Comparison of ENCODE assay signal across 19 cellular contexts in genomic region chr20:294602-295001, GRCh38. TPM values are rescaled to one million over a fixed set of nuclear protein-coding genes. Genes with fewer than 3 reads are reported as not detected.
DNase-seq lines count a peak whose midpoint lies in the region; ATAC-seq, FAIRE-seq and TF ChIP-seq lines count a peak whose summit lies in the region.
"Had no signal": no experiment of that assay in that cellular context is flagged by ENCODE, and none has a peak within 500 bp of the region (broad histone marks: within the 10 kb centered on the region; RNA-seq: fewer than 3 reads in every experiment).

No MANE protein-coding gene starts in this region.

- in situ Hi-C loops in HepG2 (cut with HindIII; ENCODE audit: extremely low pct_ligation_motif_present, low pct_unique_long_range_greater_than_20kb), result no loop called here

- H3K9ac ChIP-seq in HepG2 (ENCODE audit: insufficient read depth, low read depth, low read length), result no peak overlapping the region
- no peak overlapping the region for H3K9ac ChIP-seq in neuronal stem cell (ENCODE audit: low read depth, low read length, poor library complexity)
- H3K9ac ChIP-seq in mesendoderm (ENCODE audit: low read length), result no peak overlapping the region

- CTCF ChIA-PET in HepG2 (lab: Yijun Ruan, JAX; ENCODE audit: low intra/inter-chr PET ratio, low total read pairs), result no interaction called here

- FAIRE-seq in HepG2 (lab: Jason Lieb, UNC), result no peak
- FAIRE-seq: HTR-8/SVneo had no signal

- H3K27me3 ChIP-seq in HepG2 (ENCODE audit: control insufficient read depth in 1 of 2, insufficient read depth in 2 of 2, low read length in 2 of 2), result peaks cover 2 to 31% of the 10 kb centered on the region in 2 experiments; a peak in 4 of 5 replicates
- no peaks in the 10 kb centered on the region for H3K27me3 ChIP-seq in right lobe of liver
- no peaks in the 10 kb centered on the region for H3K27me3 ChIP-seq in neuronal stem cell (ENCODE audit: control insufficient read depth in 3 of 3, insufficient read depth in 3 of 3, low read depth in 1 of 3, low read length in 3 of 3)
- H3K27me3 ChIP-seq in mesendoderm (ENCODE audit: insufficient read depth, low read length, poor library complexity), result no peaks in the 10 kb centered on the region

- peak overlapping the region; percentile 56 for H4K91ac ChIP-seq in neuronal stem cell (ENCODE audit: low read depth, low read length, poor library complexity)

- H2AFZ ChIP-seq in HepG2 (ENCODE audit: low read length), result no peak overlapping the region
- no peak overlapping the region for H2AFZ ChIP-seq in neuronal stem cell (ENCODE audit: low read length)

- H3K23ac ChIP-seq in neuronal stem cell (ENCODE audit: low read depth, low read length, poor library complexity) (no peak overlapping the region), mesendoderm (ENCODE audit: low read length) (no peak overlapping the region)

- H3K79me1 ChIP-seq in neuronal stem cell (ENCODE audit: low read depth, low read length) (no peaks in the 10 kb centered on the region), mesendoderm (ENCODE audit: low read length) (peaks cover 7% of the 10 kb centered on the region)

- H4K20me1 ChIP-seq in HepG2 (ENCODE audit: insufficient read depth, low read length), result peaks cover 11% of the 10 kb centered on the region

- H2BK5ac ChIP-seq in neuronal stem cell (ENCODE audit: low read length) (no peak overlapping the region), mesendoderm (ENCODE audit: low read length) (no peak overlapping the region)

- 38% methylated on average over 5 of the region's 5 CpGs for WGBS in HepG2 (ENCODE audit: low lambda C conversion rate)
- WGBS in right lobe of liver (ENCODE audit: insufficient coverage, low coverage, low lambda C conversion rate, missing lambda C conversion rate), result 93% methylated on average over 4 of the region's 5 CpGs
- no CpG with 5 or more reads among the region's 5 CpGs for WGBS in neuronal stem cell (ENCODE audit: extremely low coverage in 2 of 2, insufficient read length in 2 of 2, insufficient replicate concordance in 1 of 2), 2 donors
- no CpG with 5 or more reads among the region's 5 CpGs for WGBS in mesendoderm (ENCODE audit: extremely low coverage, insufficient coverage, low lambda C conversion rate)

- H2BK15ac ChIP-seq in neuronal stem cell (ENCODE audit: low read length) (peak overlapping the region; percentile 3), mesendoderm (replicated peaks; ENCODE audit: low read depth) (no peak overlapping the region)

- H2AK5ac ChIP-seq in neuronal stem cell (ENCODE audit: low read depth, low read length) (peak overlapping the region; percentile 2), mesendoderm (ENCODE audit: low read length) (no peak overlapping the region)

- H3K9me3 ChIP-seq in HepG2 (ENCODE audit: low read length) (no peaks in the 10 kb centered on the region), right lobe of liver (no peaks in the 10 kb centered on the region), neuronal stem cell (replicated peaks in 1 of 2; ENCODE audit: control insufficient read depth in 2 of 2, insufficient read depth in 1 of 2, low read depth in 1 of 2, low read length in 2 of 2) (peaks cover 0 to 1% of the 10 kb centered on the region in 2 donors)
- H3K9me3 ChIP-seq: Caco-2 had no signal

- no peak overlapping the region for H4K8ac ChIP-seq in neuronal stem cell (ENCODE audit: low read depth, low read length)
- no peak overlapping the region for H4K8ac ChIP-seq in mesendoderm (ENCODE audit: low read depth, low read length)

- H3K36me3 ChIP-seq in HepG2 (replicated peaks in 1 of 2; ENCODE audit: control insufficient read depth in 1 of 2, insufficient read depth in 2 of 2, low read length in 2 of 2) (no peaks in the 10 kb centered on the region), right lobe of liver (no peaks in the 10 kb centered on the region), neuronal stem cell (replicated peaks in 1 of 2; ENCODE audit: control insufficient read depth in 2 of 2, insufficient read depth in 2 of 2, low read length in 2 of 2) (peaks cover 0 to 6% of the 10 kb centered on the region in 2 donors), mesendoderm (ENCODE audit: control insufficient read depth, insufficient read depth, low read length) (no peaks in the 10 kb centered on the region)

- DNase-seq in HepG2 (ENCODE audit: low spot score), result no peak
- DNase-seq in right lobe of liver, result no peak
- peak; percentile 71 for DNase-seq in left kidney (ENCODE audit: low read depth, low spot score)
- DNase-seq in neuronal stem cell (ENCODE audit: low spot score), result no peak
- DNase-seq in mesendoderm, result no peak
- no peak for DNase-seq in stimulated activated CD4-positive, alpha-beta T cell treated with anti-CD3 and anti-CD28 coated beads, Interleukin-4, amount 100 ng/mL, for 1 hour
- DNase-seq in NCI-H1105 (lab: John Stamatoyannopoulos, UW), result no peak
- DNase-seq: Caco-2; CD8-positive, alpha-beta memory T cell; DND-41; GF-D8; HCEC 1CT; HFFc6 had no signal

- TF ChIP-seq RAD21 in HepG2 (CRISPR knock-in tag; IDR thresholded peaks at IDR 0.05), result no peak

- H3K4me3 ChIP-seq in HepG2 (replicated peaks in 1 of 3; ENCODE audit: insufficient read depth in 1 of 3, low read depth in 2 of 3, low read length in 3 of 3) (no peak overlapping the region), right lobe of liver (no peak overlapping the region), neuronal stem cell (ENCODE audit: low read length in 2 of 2) (no peak overlapping the region), mesendoderm (ENCODE audit: low read length) (no peak overlapping the region)

- TF ChIP-seq POLR2A in HepG2 (IDR thresholded peaks at IDR 0.05; ENCODE audit: insufficient read depth in 1 of 2, low read depth in 2 of 2, low read length in 2 of 2) (no peak), right lobe of liver (IDR thresholded peaks at IDR 0.05) (no peak)

- no peak overlapping the region for H2BK120ac ChIP-seq in neuronal stem cell (ENCODE audit: low read depth, low read length)
- no peak overlapping the region for H2BK120ac ChIP-seq in mesendoderm (ENCODE audit: low read depth, low read length)

- TF ChIP-seq EP300 in HepG2 (IDR thresholded peaks at IDR 0.05; ENCODE audit: low read depth in 2 of 2, low read length in 2 of 2) (no peak), HepG2 (CRISPR knock-in tag; IDR thresholded peaks at IDR 0.05; ENCODE audit: borderline replicate concordance) (no peak)

- H3K4me1 ChIP-seq in HepG2 (ENCODE audit: insufficient read depth, low read length), result peaks cover 38% of the 10 kb centered on the region
- peaks cover 0 to 21% (median 4%) of the 10 kb centered on the region in 4 donors for H3K4me1 ChIP-seq in right lobe of liver
- H3K4me1 ChIP-seq in neuronal stem cell (ENCODE audit: control insufficient read depth in 2 of 2, insufficient read depth in 1 of 2, low read depth in 1 of 2, low read length in 2 of 2), result peaks cover 9 to 12% of the 10 kb centered on the region in 2 donors
- H3K4me1 ChIP-seq in mesendoderm (ENCODE audit: control insufficient read depth, low read depth, low read length), result peaks cover 12% of the 10 kb centered on the region

- no peak overlapping the region for H2BK12ac ChIP-seq in neuronal stem cell (ENCODE audit: low read length)

- H3K27ac ChIP-seq in HepG2 (ENCODE audit: extremely low read length, insufficient read depth, low read length) (no peak overlapping the region), right lobe of liver (no peak overlapping the region), neuronal stem cell (replicated peaks; ENCODE audit: low read length) (no peak overlapping the region), mesendoderm (ENCODE audit: low read depth, low read length) (no peak overlapping the region)
- H3K27ac ChIP-seq: 22Rv1 had no signal

- POLR2A ChIA-PET in HepG2 (lab: Yijun Ruan, JAX), result no interaction called here

- H4K5ac ChIP-seq in mesendoderm (ENCODE audit: low read length), result no peak overlapping the region

- H3K18ac ChIP-seq in neuronal stem cell (ENCODE audit: low read length), result peak overlapping the region; percentile 49
- no peak overlapping the region for H3K18ac ChIP-seq in mesendoderm (ENCODE audit: low read length)

- no TSS peak for BruUV-seq in HepG2 (replicated peaks; lab: Mats Ljungman, UMichigan)

- intact Hi-C loops in HepG2 (cut with micrococcal nuclease; ENCODE audit: unreplicated experiment) (no loop called here), right lobe of liver (cut with DNase I) (no loop called here)

- no peak overlapping the region for H3K56ac ChIP-seq in mesendoderm (ENCODE audit: low read length)

- H3K79me2 ChIP-seq in HepG2 (ENCODE audit: insufficient read depth, low read length) (peaks cover 30% of the 10 kb centered on the region), mesendoderm (ENCODE audit: control insufficient read depth, insufficient read depth, low read length) (peaks cover 16% of the 10 kb centered on the region)

- ATAC-seq in HepG2 (no peak), right lobe of liver (no peak)

- no peak overlapping the region for H3K4ac ChIP-seq in neuronal stem cell (ENCODE audit: low read length)
- no peak overlapping the region for H3K4ac ChIP-seq in mesendoderm (ENCODE audit: low read depth, low read length)

- no peak overlapping the region for H3K14ac ChIP-seq in neuronal stem cell (ENCODE audit: low read length)

- TF ChIP-seq CTCF in HepG2 (CRISPR knock-in tag; IDR thresholded peaks at IDR 0.05) (no peak), right lobe of liver (IDR thresholded peaks at IDR 0.05) (no peak)

- H3K4me2 ChIP-seq in HepG2 (ENCODE audit: low read depth, low read length), result no peak overlapping the region
- no peak overlapping the region for H3K4me2 ChIP-seq in neuronal stem cell (ENCODE audit: insufficient read depth, low read length, poor library complexity, severe bottlenecking)
- no peak overlapping the region for H3K4me2 ChIP-seq in mesendoderm (ENCODE audit: low read length)

RNA-seq across cellular contexts. Expression of gene ZCCHC3, which starts 2.8 kb away (rescaled TPM):
- total RNA-seq in HepG2 (2016; rRNA removed; fragmentation: Illumina TruSeq; extraction: Trizol), result 56.2 and 63.0 TPM in 2 replicates
- 12.1 and 12.3 TPM in 2 replicates for total RNA-seq in HepG2 (2016; cell fraction: cytosol; rRNA removed; fragmentation: Illumina TruSeq; extraction: Trizol; ENCODE audit: low read depth)
- total RNA-seq in HepG2 (2016; cell fraction: insoluble cytoplasmic fraction; rRNA removed; fragmentation: Illumina TruSeq; extraction: Trizol), result 49.2 and 64.0 TPM in 2 replicates
- total RNA-seq in HepG2 (2016; cell fraction: membrane; rRNA removed; fragmentation: Illumina TruSeq; extraction: Trizol), result 45.3 and 47.4 TPM in 2 replicates
- total RNA-seq in HepG2 (2016; cell fraction: nucleus; rRNA removed; fragmentation: Illumina TruSeq; extraction: Trizol), result 28.6 and 30.4 TPM in 2 replicates
- 43.8 and 46.6 TPM in 2 replicates for polyA plus RNA-seq in HepG2 (2011; rRNA removed)
- 44.4 and 45.0 TPM in 2 replicates for polyA plus RNA-seq in HepG2 (2011; cell fraction: cytosol; rRNA removed)
- polyA plus RNA-seq in HepG2 (2011; cell fraction: nucleus; rRNA removed), result 21.2 and 22.1 TPM in 2 replicates
- 37.3 and 43.5 TPM in 2 replicates for polyA plus RNA-seq in HepG2 (2012)
- polyA plus RNA-seq in HepG2 (2016; cell fraction: cytosol; fragmentation: Illumina TruSeq; extraction: Trizol; ENCODE audit: low read depth), result 8.1 and 9.0 TPM in 2 replicates
- polyA plus RNA-seq in HepG2 (2016; cell fraction: insoluble cytoplasmic fraction; fragmentation: Illumina TruSeq; extraction: Trizol; ENCODE audit: low read depth), result 75.7 and 81.5 TPM in 2 replicates
- 37.6 and 38.3 TPM in 2 replicates for polyA plus RNA-seq in HepG2 (2016; cell fraction: membrane; fragmentation: Illumina TruSeq; extraction: Trizol; ENCODE audit: low read depth)
- polyA plus RNA-seq in HepG2 (2016; cell fraction: nucleus; fragmentation: Illumina TruSeq; extraction: Trizol; ENCODE audit: insufficient read depth, low read depth), result 57.9 and 60.5 TPM in 2 replicates
- polyA minus RNA-seq in HepG2 (2011; rRNA and poly(A)+ RNA removed; ENCODE audit: low replicate concordance), result 9.3 and 53.1 TPM in 2 replicates
- 31.3 and 34.6 TPM in 2 replicates for polyA minus RNA-seq in HepG2 (2011; cell fraction: cytosol; rRNA and poly(A)+ RNA removed)
- 16.1 and 17.3 TPM in 2 replicates for polyA minus RNA-seq in HepG2 (2011; cell fraction: nucleus; rRNA and poly(A)+ RNA removed)
- total RNA-seq in right lobe of liver, result 1 to 10 TPM; 4.2 to 7.5 (median 5.9) TPM
- 40.2 TPM for polyA plus RNA-seq in neuronal stem cell (2013, experiment 1 of 2)
- polyA plus RNA-seq in neuronal stem cell (2013, experiment 2 of 2), result 40.1 TPM
- polyA plus RNA-seq in mesendoderm (2013, experiment 1 of 2), result 26.5 TPM
- polyA plus RNA-seq in mesendoderm (2013, experiment 2 of 2), result 26.9 TPM

RNA-seq across cellular contexts. Expression of gene C20orf96, which starts 4.1 kb away (rescaled TPM):
- total RNA-seq in HepG2 (2016; rRNA removed; fragmentation: Illumina TruSeq; extraction: Trizol) (3.8 and 4.7 TPM in 2 replicates), right lobe of liver (1 to 10 TPM in 4 of 6 experiments, under 1 TPM in 2; 0.62 to 2.5 (median 1.8) TPM)
- 0.51 and 1.3 TPM in 2 replicates for total RNA-seq in HepG2 (2016; cell fraction: cytosol; rRNA removed; fragmentation: Illumina TruSeq; extraction: Trizol; ENCODE audit: low read depth)
- total RNA-seq in HepG2 (2016; cell fraction: insoluble cytoplasmic fraction; rRNA removed; fragmentation: Illumina TruSeq; extraction: Trizol), result 3.1 and 5.0 TPM in 2 replicates
- total RNA-seq in HepG2 (2016; cell fraction: membrane; rRNA removed; fragmentation: Illumina TruSeq; extraction: Trizol), result 2.0 and 2.7 TPM in 2 replicates
- total RNA-seq in HepG2 (2016; cell fraction: nucleus; rRNA removed; fragmentation: Illumina TruSeq; extraction: Trizol), result 9.9 and 10.7 TPM in 2 replicates
- polyA plus RNA-seq in HepG2 (2011; rRNA removed), result 18.2 and 20.6 TPM in 2 replicates
- 10.7 and 11.6 TPM in 2 replicates for polyA plus RNA-seq in HepG2 (2011; cell fraction: cytosol; rRNA removed)
- polyA plus RNA-seq in HepG2 (2011; cell fraction: nucleus; rRNA removed), result 25.9 and 27.9 TPM in 2 replicates
- 17.5 and 20.7 TPM in 2 replicates for polyA plus RNA-seq in HepG2 (2012)
- polyA plus RNA-seq in HepG2 (2016; cell fraction: cytosol; fragmentation: Illumina TruSeq; extraction: Trizol; ENCODE audit: low read depth), result 4.3 and 5.1 TPM in 2 replicates
- 13.8 and 15.5 TPM in 2 replicates for polyA plus RNA-seq in HepG2 (2016; cell fraction: insoluble cytoplasmic fraction; fragmentation: Illumina TruSeq; extraction: Trizol; ENCODE audit: low read depth)
- 7.8 and 8.1 TPM in 2 replicates for polyA plus RNA-seq in HepG2 (2016; cell fraction: membrane; fragmentation: Illumina TruSeq; extraction: Trizol; ENCODE audit: low read depth)
- 37.7 and 37.8 TPM in 2 replicates for polyA plus RNA-seq in HepG2 (2016; cell fraction: nucleus; fragmentation: Illumina TruSeq; extraction: Trizol; ENCODE audit: insufficient read depth, low read depth)
- polyA minus RNA-seq in HepG2 (2011; rRNA and poly(A)+ RNA removed; ENCODE audit: low replicate concordance), result 1.7 and 6.2 TPM in 2 replicates
- 2.8 and 3.7 TPM in 2 replicates for polyA minus RNA-seq in HepG2 (2011; cell fraction: cytosol; rRNA and poly(A)+ RNA removed)
- polyA minus RNA-seq in HepG2 (2011; cell fraction: nucleus; rRNA and poly(A)+ RNA removed), result 16.1 and 18.5 TPM in 2 replicates
- 23.9 TPM for polyA plus RNA-seq in neuronal stem cell (2013, experiment 1 of 2)
- 23.8 TPM for polyA plus RNA-seq in neuronal stem cell (2013, experiment 2 of 2)
- polyA plus RNA-seq in mesendoderm (2013, experiment 1 of 2), result 8.2 TPM
- polyA plus RNA-seq in mesendoderm (2013, experiment 2 of 2), result 8.2 TPM

RNA-seq across cellular contexts. Expression of gene SOX12, which starts 30.8 kb away (rescaled TPM):
- total RNA-seq in HepG2 (2016; rRNA removed; fragmentation: Illumina TruSeq; extraction: Trizol) (12.1 and 18.7 TPM in 2 replicates), right lobe of liver (1 to 10 TPM; 3.6 to 6.4 (median 4.6) TPM)
- 5.2 and 6.4 TPM in 2 replicates for total RNA-seq in HepG2 (2016; cell fraction: cytosol; rRNA removed; fragmentation: Illumina TruSeq; extraction: Trizol; ENCODE audit: low read depth)
- 10.8 and 18.0 TPM in 2 replicates for total RNA-seq in HepG2 (2016; cell fraction: insoluble cytoplasmic fraction; rRNA removed; fragmentation: Illumina TruSeq; extraction: Trizol)
- 19.3 and 22.7 TPM in 2 replicates for total RNA-seq in HepG2 (2016; cell fraction: membrane; rRNA removed; fragmentation: Illumina TruSeq; extraction: Trizol)
- 14.7 and 17.3 TPM in 2 replicates for total RNA-seq in HepG2 (2016; cell fraction: nucleus; rRNA removed; fragmentation: Illumina TruSeq; extraction: Trizol)
- 10.0 and 11.5 TPM in 2 replicates for polyA plus RNA-seq in HepG2 (2011; rRNA removed)
- polyA plus RNA-seq in HepG2 (2011; cell fraction: cytosol; rRNA removed), result 5.9 and 7.7 TPM in 2 replicates
- polyA plus RNA-seq in HepG2 (2011; cell fraction: nucleus; rRNA removed), result 33.8 and 40.6 TPM in 2 replicates
- polyA plus RNA-seq in HepG2 (2012), result 33.1 and 35.1 TPM in 2 replicates
- 9.1 and 11.5 TPM in 2 replicates for polyA plus RNA-seq in HepG2 (2016; cell fraction: cytosol; fragmentation: Illumina TruSeq; extraction: Trizol; ENCODE audit: low read depth)
- 37.4 and 47.0 TPM in 2 replicates for polyA plus RNA-seq in HepG2 (2016; cell fraction: insoluble cytoplasmic fraction; fragmentation: Illumina TruSeq; extraction: Trizol; ENCODE audit: low read depth)
- 35.3 and 38.7 TPM in 2 replicates for polyA plus RNA-seq in HepG2 (2016; cell fraction: membrane; fragmentation: Illumina TruSeq; extraction: Trizol; ENCODE audit: low read depth)
- 63.1 and 67.8 TPM in 2 replicates for polyA plus RNA-seq in HepG2 (2016; cell fraction: nucleus; fragmentation: Illumina TruSeq; extraction: Trizol; ENCODE audit: insufficient read depth, low read depth)
- 2.4 and 12.0 TPM in 2 replicates for polyA minus RNA-seq in HepG2 (2011; rRNA and poly(A)+ RNA removed; ENCODE audit: low replicate concordance)
- polyA minus RNA-seq in HepG2 (2011; cell fraction: cytosol; rRNA and poly(A)+ RNA removed), result 11.2 and 12.0 TPM in 2 replicates
- 9.6 and 12.7 TPM in 2 replicates for polyA minus RNA-seq in HepG2 (2011; cell fraction: nucleus; rRNA and poly(A)+ RNA removed)
- polyA plus RNA-seq in neuronal stem cell (2013, experiment 1 of 2), result 52.4 TPM
- polyA plus RNA-seq in neuronal stem cell (2013, experiment 2 of 2), result 51.5 TPM
- polyA plus RNA-seq in mesendoderm (2013, experiment 1 of 2), result 15.5 TPM
- 15.5 TPM for polyA plus RNA-seq in mesendoderm (2013, experiment 2 of 2)

RNA-seq across cellular contexts. Expression of gene DEFB132, which starts 37.1 kb away (rescaled TPM):
- total RNA-seq in HepG2 (2016; rRNA removed; fragmentation: Illumina TruSeq; extraction: Trizol), result not detected in 2 replicates
- total RNA-seq in HepG2 (2016; cell fraction: cytosol; rRNA removed; fragmentation: Illumina TruSeq; extraction: Trizol; ENCODE audit: low read depth), result not detected in 2 replicates
- not detected in 2 replicates for total RNA-seq in HepG2 (2016; cell fraction: insoluble cytoplasmic fraction; rRNA removed; fragmentation: Illumina TruSeq; extraction: Trizol)
- total RNA-seq in HepG2 (2016; cell fraction: membrane; rRNA removed; fragmentation: Illumina TruSeq; extraction: Trizol), result not detected in 2 replicates
- total RNA-seq in HepG2 (2016; cell fraction: nucleus; rRNA removed; fragmentation: Illumina TruSeq; extraction: Trizol), result not detected in 2 replicates
- polyA plus RNA-seq in HepG2 (2011; rRNA removed), result not detected in 2 replicates
- not detected in 2 replicates for polyA plus RNA-seq in HepG2 (2011; cell fraction: cytosol; rRNA removed)
- not detected in 2 replicates for polyA plus RNA-seq in HepG2 (2011; cell fraction: nucleus; rRNA removed)
- polyA plus RNA-seq in HepG2 (2012), result not detected in 2 replicates
- not detected in 2 replicates for polyA plus RNA-seq in HepG2 (2016; cell fraction: cytosol; fragmentation: Illumina TruSeq; extraction: Trizol; ENCODE audit: low read depth)
- polyA plus RNA-seq in HepG2 (2016; cell fraction: insoluble cytoplasmic fraction; fragmentation: Illumina TruSeq; extraction: Trizol; ENCODE audit: low read depth), result not detected in 2 replicates
- not detected in 2 replicates for polyA plus RNA-seq in HepG2 (2016; cell fraction: membrane; fragmentation: Illumina TruSeq; extraction: Trizol; ENCODE audit: low read depth)
- not detected in 2 replicates for polyA plus RNA-seq in HepG2 (2016; cell fraction: nucleus; fragmentation: Illumina TruSeq; extraction: Trizol; ENCODE audit: insufficient read depth, low read depth)
- polyA minus RNA-seq in HepG2 (2011; rRNA and poly(A)+ RNA removed; ENCODE audit: low replicate concordance), result not detected in 2 replicates
- not detected in 2 replicates for polyA minus RNA-seq in HepG2 (2011; cell fraction: cytosol; rRNA and poly(A)+ RNA removed)
- polyA minus RNA-seq in HepG2 (2011; cell fraction: nucleus; rRNA and poly(A)+ RNA removed), result not detected in 2 replicates
- total RNA-seq in right lobe of liver, result under 1 TPM in 3 of 6 experiments, not detected in 3; 0.30 to 0.35 (median 0.31) TPM
- polyA plus RNA-seq in neuronal stem cell (2013, experiment 1 of 2), result not detected
- not detected for polyA plus RNA-seq in neuronal stem cell (2013, experiment 2 of 2)
- polyA plus RNA-seq in mesendoderm (2013, experiment 1 of 2), result not detected
- not detected for polyA plus RNA-seq in mesendoderm (2013, experiment 2 of 2)
- total RNA-seq: A673; Caco-2; CD8-positive, alpha-beta memory T cell; H4; HFFc6 had no signal
- polyA plus RNA-seq: BJ; CD14-positive monocyte; CD8-positive, alpha-beta memory T cell had no signal

RNA-seq across cellular contexts. Expression of gene NRSN2, which starts 52.3 kb away (rescaled TPM):
- total RNA-seq in HepG2 (2016; rRNA removed; fragmentation: Illumina TruSeq; extraction: Trizol) (28.4 and 32.3 TPM in 2 replicates), right lobe of liver (1 to 10 TPM; 1.3 to 4.1 (median 1.9) TPM)
- total RNA-seq in HepG2 (2016; cell fraction: cytosol; rRNA removed; fragmentation: Illumina TruSeq; extraction: Trizol; ENCODE audit: low read depth), result 13.5 and 19.5 TPM in 2 replicates
- total RNA-seq in HepG2 (2016; cell fraction: insoluble cytoplasmic fraction; rRNA removed; fragmentation: Illumina TruSeq; extraction: Trizol), result 26.0 and 33.1 TPM in 2 replicates
- total RNA-seq in HepG2 (2016; cell fraction: membrane; rRNA removed; fragmentation: Illumina TruSeq; extraction: Trizol), result 30.9 and 37.0 TPM in 2 replicates
- 18.0 and 19.9 TPM in 2 replicates for total RNA-seq in HepG2 (2016; cell fraction: nucleus; rRNA removed; fragmentation: Illumina TruSeq; extraction: Trizol)
- polyA plus RNA-seq in HepG2 (2011; rRNA removed), result 49.4 and 63.3 TPM in 2 replicates
- polyA plus RNA-seq in HepG2 (2011; cell fraction: cytosol; rRNA removed), result 69.4 and 90.4 TPM in 2 replicates
- polyA plus RNA-seq in HepG2 (2011; cell fraction: nucleus; rRNA removed), result 68.6 and 73.2 TPM in 2 replicates
- 32.8 and 45.8 TPM in 2 replicates for polyA plus RNA-seq in HepG2 (2012)
- polyA plus RNA-seq in HepG2 (2016; cell fraction: cytosol; fragmentation: Illumina TruSeq; extraction: Trizol; ENCODE audit: low read depth), result 30.7 and 34.2 TPM in 2 replicates
- polyA plus RNA-seq in HepG2 (2016; cell fraction: insoluble cytoplasmic fraction; fragmentation: Illumina TruSeq; extraction: Trizol; ENCODE audit: low read depth), result 54.0 and 55.2 TPM in 2 replicates
- polyA plus RNA-seq in HepG2 (2016; cell fraction: membrane; fragmentation: Illumina TruSeq; extraction: Trizol; ENCODE audit: low read depth), result 61.7 and 66.8 TPM in 2 replicates
- polyA plus RNA-seq in HepG2 (2016; cell fraction: nucleus; fragmentation: Illumina TruSeq; extraction: Trizol; ENCODE audit: insufficient read depth, low read depth), result 79.0 and 79.1 TPM in 2 replicates
- 1.6 and 52.5 TPM in 2 replicates for polyA minus RNA-seq in HepG2 (2011; rRNA and poly(A)+ RNA removed; ENCODE audit: low replicate concordance)
- 32.5 and 33.1 TPM in 2 replicates for polyA minus RNA-seq in HepG2 (2011; cell fraction: cytosol; rRNA and poly(A)+ RNA removed)
- 10.7 and 15.0 TPM in 2 replicates for polyA minus RNA-seq in HepG2 (2011; cell fraction: nucleus; rRNA and poly(A)+ RNA removed)
- polyA plus RNA-seq in neuronal stem cell (2013, experiment 1 of 2), result 27.7 TPM
- polyA plus RNA-seq in neuronal stem cell (2013, experiment 2 of 2), result 26.1 TPM
- polyA plus RNA-seq in mesendoderm (2013, experiment 1 of 2), result 10.5 TPM
- polyA plus RNA-seq in mesendoderm (2013, experiment 2 of 2), result 10.6 TPM
